Comparison of ENCODE assay signal across 8 cellular contexts in the genomic region with DNA sequence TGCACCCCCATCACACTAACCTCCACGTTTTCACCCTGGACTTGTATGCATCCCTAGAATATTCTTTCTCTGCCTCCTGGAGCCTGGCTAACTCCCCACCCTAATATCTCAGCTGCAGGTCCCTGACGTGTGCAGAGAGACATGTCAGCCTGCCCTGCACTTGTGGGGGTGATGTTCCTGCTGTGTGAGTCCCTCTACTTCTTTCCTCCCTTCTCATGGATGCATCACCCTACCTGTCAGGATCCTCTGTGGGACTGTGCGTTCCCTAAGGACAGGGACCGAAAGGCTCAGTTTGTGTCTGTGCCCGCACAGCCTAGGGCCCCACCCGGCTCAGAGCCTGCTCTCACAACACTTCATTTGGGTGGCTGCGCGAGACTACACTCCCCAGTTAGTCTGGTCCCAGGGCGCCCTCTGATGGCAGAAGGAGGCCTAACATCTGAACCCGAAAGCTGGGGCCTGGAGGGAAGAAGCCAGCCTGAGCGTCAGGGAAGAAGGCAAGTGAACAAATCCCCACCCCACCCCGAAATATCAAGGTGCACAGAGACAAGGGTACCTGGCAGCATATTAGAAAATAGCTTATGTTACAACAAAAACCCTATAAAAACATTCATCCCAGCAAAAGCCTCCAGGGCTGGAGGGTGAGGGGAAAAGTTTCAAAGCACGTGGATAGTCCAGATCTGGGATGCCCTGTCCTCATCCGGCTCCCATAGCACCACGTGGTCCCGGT. TPM values are rescaled to one million over a fixed set of nuclear protein-coding genes. Genes with fewer than 3 reads are reported as not detected.
DNase-seq lines count a peak whose midpoint lies in the region; ATAC-seq and TF ChIP-seq lines count a peak whose summit lies in the region.

No MANE protein-coding gene starts in this region.

- H3K9me3 ChIP-seq in heart left ventricle = no peaks in the 10 kb centered on the region

- peaks cover 44 to 46% of the 10 kb centered on the region in 2 donors for H3K36me3 Mint-ChIP-seq in CD14-positive monocyte
- H3K36me3 Mint-ChIP-seq in activated naive CD8-positive, alpha-beta T cell treated with anti-CD3 and anti-CD28 coated beads, Interleukin-2, amount 10 ng/mL, durations not matched to agents 7 days and 5 days = peaks cover 50% of the 10 kb centered on the region

- peaks cover 0 to 2% (median 1%) of the 10 kb centered on the region in 3 donors for H3K27me3 Mint-ChIP-seq in CD14-positive monocyte (ENCODE audit: low read depth in 3 of 3)
- no peaks in the 10 kb centered on the region for H3K27me3 Mint-ChIP-seq in activated naive CD8-positive, alpha-beta T cell treated with anti-CD3 and anti-CD28 coated beads, Interleukin-2, amount 10 ng/mL, durations not matched to agents 7 days and 5 days

- TF ChIP-seq POLR2A in heart left ventricle (IDR thresholded peaks at IDR 0.05) = no peak

- peak; percentile 89 for TF ChIP-seq CTCF in CD14-positive monocyte (IDR thresholded peaks at IDR 0.05)
- TF ChIP-seq CTCF in heart left ventricle (IDR thresholded peaks at IDR 0.05) = peak; percentile 81 to 92 (median 90)

- DNase-seq in CD14-positive monocyte (ENCODE audit: low spot score) (peak; percentile 91), NCI-H1092 treated with DMSO at 0.1 percent for 48 hours (lab: John Stamatoyannopoulos, UW) (peak; percentile 78), T follicular helper cell (ENCODE audit: low read depth) (peak; percentile 93), heart left ventricle (peak; percentile 89 to 95 (median 92)), putamen (ENCODE audit: low spot score) (peak; percentile 87), ureter (ENCODE audit: low spot score) (peak; percentile 92)
- DNase-seq in activated naive CD8-positive, alpha-beta T cell treated with anti-CD3 and anti-CD28 coated beads, Interleukin-2, amount 10 ng/mL, durations not matched to agents 7 days and 5 days = peak; percentile 95

- H3K4me3 ChIP-seq in heart left ventricle = peak overlapping the region in 2 of 12 donors; percentile 30 to 34

- intact Hi-C loops in CD14-positive monocyte (cut with micrococcal nuclease) = loop anchor here (1.0 to 5.0 kb wide), 7 partner anchors 15 to 214 kb away; partner anchors contain the start of genes C1orf232 (in 2 of the 2), ZNF593 (in 2 of the 2) and UBXN11 (in 1 of the 2)
- intact Hi-C loops in heart left ventricle (cut with DNase I) = loop anchor here (1.0 to 10.0 kb wide), 18 partner anchors 34 to 219 kb away; partner anchors contain the start of genes C1orf232 (in 3 of the 10), ZNF593 (in 3 of the 10), CNKSR1 (in 1 of the 10) and ZNF593OS (in 1 of the 10)

- 12 to 15% (median 14%) methylated on average over 16 of the region's 16 CpGs for WGBS in heart left ventricle, 4 donors

- peaks cover 0 to 47% (median 7%) of the 10 kb centered on the region in 12 donors for H3K4me1 ChIP-seq in heart left ventricle

- peak overlapping the region in 1 of 12 donors; percentile 60 for H3K27ac ChIP-seq in heart left ventricle

- peak overlapping the region; percentile 88 to 97 (median 96) for H3K27ac Mint-ChIP-seq in CD14-positive monocyte
- peak overlapping the region; percentile 99 for H3K27ac Mint-ChIP-seq in activated naive CD8-positive, alpha-beta T cell treated with anti-CD3 and anti-CD28 coated beads, Interleukin-2, amount 10 ng/mL, durations not matched to agents 7 days and 5 days

- ATAC-seq in GM21529 (IDR thresholded peaks at IDR 0.05; ENCODE audit: unreplicated experiment) = peak; percentile 26
- peak; percentile 71 for ATAC-seq in activated naive CD8-positive, alpha-beta T cell treated with anti-CD3 and anti-CD28 coated beads, Interleukin-2, amount 10 ng/mL, durations not matched to agents 7 days and 5 days (ENCODE audit: low read depth)
- peak; percentile 82 to 94 (median 92) for ATAC-seq in heart left ventricle

- POLR2A ChIA-PET in activated naive CD8-positive, alpha-beta T cell treated with anti-CD3 and anti-CD28 coated beads, Interleukin-2, amount 10 ng/mL, durations not matched to agents 7 days and 5 days (lab: Charles Lee) = interaction anchor here (1.0 to 24.2 kb wide), 12 partner anchors 10 to 96 kb away, joined by 3 to 1079 read pairs (median 5); partner anchors contain the start of genes CEP85, SH3BGRL3 and UBXN11

- H3K9me3 Mint-ChIP-seq in CD14-positive monocyte = no peaks in the 10 kb centered on the region
- no peaks in the 10 kb centered on the region for H3K9me3 Mint-ChIP-seq in activated naive CD8-positive, alpha-beta T cell treated with anti-CD3 and anti-CD28 coated beads, Interleukin-2, amount 10 ng/mL, durations not matched to agents 7 days and 5 days

- peaks cover 63% of the 10 kb centered on the region for H3K4me1 Mint-ChIP-seq in CD14-positive monocyte
- peaks cover 36% of the 10 kb centered on the region for H3K4me1 Mint-ChIP-seq in activated naive CD8-positive, alpha-beta T cell treated with anti-CD3 and anti-CD28 coated beads, Interleukin-2, amount 10 ng/mL, durations not matched to agents 7 days and 5 days

- peak overlapping the region; percentile 83 to 90 for H3K4me3 Mint-ChIP-seq in CD14-positive monocyte
- peak overlapping the region; percentile 94 for H3K4me3 Mint-ChIP-seq in activated naive CD8-positive, alpha-beta T cell treated with anti-CD3 and anti-CD28 coated beads, Interleukin-2, amount 10 ng/mL, durations not matched to agents 7 days and 5 days

- H3K27me3 ChIP-seq in heart left ventricle = no peaks in the 10 kb centered on the region

- H3K36me3 ChIP-seq in heart left ventricle = no peaks in the 10 kb centered on the region

RNA-seq across cellular contexts. Expression of gene CD52, which starts 3.7 kb away (rescaled TPM):
- polyA plus RNA-seq in CD14-positive monocyte = 1,000 to 10,000 TPM; 2,617 to 4,047 TPM
- total RNA-seq in activated naive CD8-positive, alpha-beta T cell treated with anti-CD3 and anti-CD28 coated beads, Interleukin-2, amount 10 ng/mL, durations not matched to agents 7 days and 5 days = 1,000 to 10,000 TPM; 1,078 to 1,088 TPM
- 10 to 100 TPM in 2 of 9 donors, 1 to 10 TPM in 6, not detected in 1; 1.6 to 89.9 (median 4.4) TPM for total RNA-seq in heart left ventricle
- 10 to 100 TPM in 1 of 2 donors, 1 to 10 TPM in 1; 9.9 to 26.1 TPM for polyA plus RNA-seq in heart left ventricle
- 9.8 TPM for total RNA-seq in ureter

RNA-seq across cellular contexts. Expression of gene UBXN11, which starts 15.0 kb away (rescaled TPM):
- polyA plus RNA-seq in CD14-positive monocyte (10 to 100 TPM; 48.0 to 52.1 TPM), heart left ventricle (10 to 100 TPM in 1 of 2 donors, 1 to 10 TPM in 1; 9.0 to 12.2 TPM)
- 10 to 100 TPM; 60.5 to 64.1 TPM for total RNA-seq in activated naive CD8-positive, alpha-beta T cell treated with anti-CD3 and anti-CD28 coated beads, Interleukin-2, amount 10 ng/mL, durations not matched to agents 7 days and 5 days
- total RNA-seq in heart left ventricle (10 to 100 TPM in 3 of 9 donors, 1 to 10 TPM in 6; 3.7 to 17.2 (median 7.6) TPM), ureter (30.3 TPM)

RNA-seq across cellular contexts. Expression of gene CRYBG2, which starts 32.5 kb away (rescaled TPM):
- polyA plus RNA-seq in CD14-positive monocyte = not detected
- 10 to 100 TPM in 1 of 2 experiments, 1 to 10 TPM in 1; 7.9 to 10.3 TPM for total RNA-seq in activated naive CD8-positive, alpha-beta T cell treated with anti-CD3 and anti-CD28 coated beads, Interleukin-2, amount 10 ng/mL, durations not matched to agents 7 days and 5 days
- under 1 TPM in 2 of 9 donors, not detected in 7; 0.25 to 0.45 TPM for total RNA-seq in heart left ventricle
- not detected for polyA plus RNA-seq in heart left ventricle
- total RNA-seq in ureter = 25.2 TPM

RNA-seq across cellular contexts. Expression of gene SH3BGRL3, which starts 41.6 kb away (rescaled TPM):
- 1,000 to 10,000 TPM; 1,706 to 1,744 TPM for polyA plus RNA-seq in CD14-positive monocyte
- total RNA-seq in activated naive CD8-positive, alpha-beta T cell treated with anti-CD3 and anti-CD28 coated beads, Interleukin-2, amount 10 ng/mL, durations not matched to agents 7 days and 5 days = 100 to 1,000 TPM; 531 to 542 TPM
- 100 to 1,000 TPM in 1 of 9 donors, 10 to 100 TPM in 8; 22.4 to 234 (median 40.0) TPM for total RNA-seq in heart left ventricle
- 100 to 1,000 TPM in 1 of 2 donors, 10 to 100 TPM in 1; 43.8 to 119 TPM for polyA plus RNA-seq in heart left ventricle
- total RNA-seq in ureter = 145 TPM

RNA-seq across cellular contexts. Expression of gene ZNF683, which starts 51.1 kb away (rescaled TPM):
- polyA plus RNA-seq in CD14-positive monocyte (not detected), heart left ventricle (under 1 TPM in 1 of 2 donors, not detected in 1; 0.04 TPM)
- 1 to 10 TPM; 9.3 to 9.9 TPM for total RNA-seq in activated naive CD8-positive, alpha-beta T cell treated with anti-CD3 and anti-CD28 coated beads, Interleukin-2, amount 10 ng/mL, durations not matched to agents 7 days and 5 days
- total RNA-seq in heart left ventricle (1 to 10 TPM in 1 of 9 donors, under 1 TPM in 2, not detected in 6; 0.28 to 1.2 (median 0.48) TPM), ureter (1.2 TPM)

Comparison
In these comparisons a context has a peak if more than half of its experiments do, and no peak if none do; other contexts are left out.
1. ATAC-seq: peak in every context shown above with its lines; median percentile 92 in heart left ventricle; 71 in activated naive CD8-positive, alpha-beta T cell treated with anti-CD3 and anti-CD28 coated beads, Interleukin-2, amount 10 ng/mL, durations not matched to agents 7 days and 5 days; 26 in GM21529.
2. RNA of gene CD52, which starts 3.7 kb away (total RNA-seq): 1,078 to 1,088 TPM in activated naive CD8-positive, alpha-beta T cell treated with anti-CD3 and anti-CD28 coated beads, Interleukin-2, amount 10 ng/mL, durations not matched to agents 7 days and 5 days; 9.8 TPM in ureter (single experiment) and 1.6 to 89.9 TPM in heart left ventricle; every median in the first group is over 10 times any median in the second.
3. RNA of gene CRYBG2, which starts 32.5 kb away (total RNA-seq): 25.2 TPM in ureter (single experiment) and 7.9 to 10.3 TPM in activated naive CD8-positive, alpha-beta T cell treated with anti-CD3 and anti-CD28 coated beads, Interleukin-2, amount 10 ng/mL, durations not matched to agents 7 days and 5 days; 0.25 to 0.45 TPM in heart left ventricle; every median in the first group is over 4 times any median in the second.
4. Peak in every context shown above with its lines, with median percentiles within 50 percentile points of each other: DNase-seq.